ENCODE assay signal across 20 cellular contexts in the genomic region with DNA sequence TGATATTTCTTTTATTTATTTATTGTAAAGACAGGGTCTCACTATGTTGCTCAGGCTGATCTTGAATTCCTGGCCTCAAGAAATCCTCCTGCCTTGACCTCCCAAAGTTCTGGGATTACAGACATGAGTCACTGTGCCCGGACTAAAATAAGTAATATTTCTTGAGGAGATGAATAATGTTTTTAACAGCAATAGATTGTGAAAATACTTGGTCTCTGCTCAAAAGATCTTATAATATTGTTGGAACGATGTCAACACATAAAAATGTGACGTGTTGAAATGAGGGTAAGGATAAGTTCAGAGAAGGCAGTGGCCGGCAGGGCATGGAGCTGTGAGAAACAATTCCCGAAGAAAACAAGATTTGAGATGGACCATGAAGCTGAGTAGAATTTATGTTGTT.
DNase-seq lines count a peak whose midpoint lies in the region; ATAC-seq and TF ChIP-seq lines count a peak whose summit lies in the region.
"Had no signal": no experiment of that assay in that cellular context is flagged by ENCODE, and none has a peak within 500 bp of the region (broad histone marks: within the 10 kb centered on the region; RNA-seq: fewer than 3 reads in every experiment).

No MANE protein-coding gene starts in this region.

- POLR2A ChIA-PET in activated CD4-positive, alpha-beta T cell treated with anti-CD3 and anti-CD28 coated beads, Interleukin-2, amount 10 ng/mL, durations not matched to agents 7 days and 5 days (lab: Charles Lee), result no interaction called here

- intact Hi-C loops in mucosa of descending colon (cut with DNase I, micrococcal nuclease), result no loop called here

- no peaks in the 10 kb centered on the region for H3K4me1 Mint-ChIP-seq in activated CD4-positive, alpha-beta T cell treated with anti-CD3 and anti-CD28 coated beads, Interleukin-2, amount 10 ng/mL, durations not matched to agents 7 days and 5 days
- H3K4me1 Mint-ChIP-seq: IgD-negative memory B cell had no signal

- H3K4me3 ChIP-seq in fibroblast of mammary gland (ENCODE audit: control insufficient read depth, low read depth, low read length), result no peak overlapping the region
- no peak overlapping the region for H3K4me3 ChIP-seq in mucosa of descending colon
- H3K4me3 ChIP-seq: BLaER1 treated with 17β-estradiol and CSF1 and Interleukin-3, amounts not matched to agents 10 nM and 100 nM; PC-9 had no signal

- no peaks in the 10 kb centered on the region for H3K9me3 ChIP-seq in mucosa of descending colon
- H3K9me3 ChIP-seq: BLaER1 treated with 17β-estradiol and CSF1 and Interleukin-3, amounts not matched to agents 10 nM and 100 nM had no signal

- CTCF ChIA-PET in activated CD4-positive, alpha-beta T cell treated with anti-CD3 and anti-CD28 coated beads, Interleukin-2, amount 10 ng/mL, durations not matched to agents 7 days and 5 days (lab: Charles Lee), result no interaction called here

- no peaks in the 10 kb centered on the region for H3K36me3 ChIP-seq in mucosa of descending colon (ENCODE audit: low read depth)
- H3K36me3 ChIP-seq: BLaER1 treated with 17β-estradiol and CSF1 and Interleukin-3, amounts not matched to agents 10 nM and 100 nM had no signal

- H3K4me1 ChIP-seq in mucosa of descending colon (ENCODE audit: low read depth), result no peaks in the 10 kb centered on the region
- H3K4me1 ChIP-seq: BLaER1 treated with 17β-estradiol and CSF1 and Interleukin-3, amounts not matched to agents 10 nM and 100 nM had no signal

- TF ChIP-seq CTCF in fibroblast of mammary gland (conservative IDR thresholded peaks at IDR 0.05; ENCODE audit: control insufficient read depth, insufficient read depth, low read depth, low read length) (no peak), mucosa of descending colon (IDR thresholded peaks at IDR 0.05) (no peak)

- no peak overlapping the region for H3K27ac Mint-ChIP-seq in activated CD4-positive, alpha-beta T cell treated with anti-CD3 and anti-CD28 coated beads, Interleukin-2, amount 10 ng/mL, durations not matched to agents 7 days and 5 days
- H3K27ac Mint-ChIP-seq: H9, IgD-negative memory B cell had no signal

- no peak overlapping the region for H3K4me3 Mint-ChIP-seq in activated CD4-positive, alpha-beta T cell treated with anti-CD3 and anti-CD28 coated beads, Interleukin-2, amount 10 ng/mL, durations not matched to agents 7 days and 5 days
- H3K4me3 Mint-ChIP-seq: H9, IgD-negative memory B cell had no signal

- peak; percentile 39 for DNase-seq in EH (ENCODE audit: low read depth)
- DNase-seq in amniotic epithelial cell (ENCODE audit: low read depth), result peak; percentile 92
- DNase-seq in fibroblast of mammary gland (ENCODE audit: low read depth), result peak; percentile 17
- peak; percentile 82 for DNase-seq in stromal cell of bone marrow (ENCODE audit: low read depth)
- no peak for DNase-seq in mucosa of descending colon
- DNase-seq in activated CD4-positive, alpha-beta T cell treated with anti-CD3 and anti-CD28 coated beads, Interleukin-2, amount 10 ng/mL, durations not matched to agents 7 days and 5 days, result no peak
- DNase-seq in NCI-H1694 (lab: John Stamatoyannopoulos, UW), result no peak
- no peak for DNase-seq in activated CD4-positive, CD25-positive, alpha-beta regulatory T cell treated with anti-CD3 and anti-CD28 coated beads, Interleukin-2, amount 50 U/mL, for 72 hours
- DNase-seq: DND-41, GF-D8, H9, Kasumi-1, NCI-H1417, NCI-H1930, NCI-H2171, NCI-H510A, NCI-H774, PC-9 had no signal

- ATAC-seq in mucosa of descending colon, result no peak

- H3K36me3 Mint-ChIP-seq in activated CD4-positive, alpha-beta T cell treated with anti-CD3 and anti-CD28 coated beads, Interleukin-2, amount 10 ng/mL, durations not matched to agents 7 days and 5 days (ENCODE audit: low read depth), result no peaks in the 10 kb centered on the region
- H3K36me3 Mint-ChIP-seq: IgD-negative memory B cell had no signal

- no peaks in the 10 kb centered on the region for H3K9me3 Mint-ChIP-seq in activated CD4-positive, alpha-beta T cell treated with anti-CD3 and anti-CD28 coated beads, Interleukin-2, amount 10 ng/mL, durations not matched to agents 7 days and 5 days

- no peaks in the 10 kb centered on the region for H3K27me3 Mint-ChIP-seq in activated CD4-positive, alpha-beta T cell treated with anti-CD3 and anti-CD28 coated beads, Interleukin-2, amount 10 ng/mL, durations not matched to agents 7 days and 5 days
- H3K27me3 Mint-ChIP-seq: IgD-negative memory B cell had no signal

Comparison
In these comparisons a context has a peak if more than half of its experiments do, and no peak if none do; other contexts are left out.
1. DNase-seq: peak in EH (single experiment), amniotic epithelial cell (single experiment), fibroblast of mammary gland (single experiment) and stromal cell of bone marrow (single experiment); none in mucosa of descending colon (0 of 3), activated CD4-positive, alpha-beta T cell treated with anti-CD3 and anti-CD28 coated beads, Interleukin-2, amount 10 ng/mL, durations not matched to agents 7 days and 5 days (single experiment), NCI-H1694 (single experiment) and activated CD4-positive, CD25-positive, alpha-beta regulatory T cell treated with anti-CD3 and anti-CD28 coated beads, Interleukin-2, amount 50 U/mL, for 72 hours (single experiment).